ENCODE assay signal across 12 cellular contexts in the genomic region with DNA sequence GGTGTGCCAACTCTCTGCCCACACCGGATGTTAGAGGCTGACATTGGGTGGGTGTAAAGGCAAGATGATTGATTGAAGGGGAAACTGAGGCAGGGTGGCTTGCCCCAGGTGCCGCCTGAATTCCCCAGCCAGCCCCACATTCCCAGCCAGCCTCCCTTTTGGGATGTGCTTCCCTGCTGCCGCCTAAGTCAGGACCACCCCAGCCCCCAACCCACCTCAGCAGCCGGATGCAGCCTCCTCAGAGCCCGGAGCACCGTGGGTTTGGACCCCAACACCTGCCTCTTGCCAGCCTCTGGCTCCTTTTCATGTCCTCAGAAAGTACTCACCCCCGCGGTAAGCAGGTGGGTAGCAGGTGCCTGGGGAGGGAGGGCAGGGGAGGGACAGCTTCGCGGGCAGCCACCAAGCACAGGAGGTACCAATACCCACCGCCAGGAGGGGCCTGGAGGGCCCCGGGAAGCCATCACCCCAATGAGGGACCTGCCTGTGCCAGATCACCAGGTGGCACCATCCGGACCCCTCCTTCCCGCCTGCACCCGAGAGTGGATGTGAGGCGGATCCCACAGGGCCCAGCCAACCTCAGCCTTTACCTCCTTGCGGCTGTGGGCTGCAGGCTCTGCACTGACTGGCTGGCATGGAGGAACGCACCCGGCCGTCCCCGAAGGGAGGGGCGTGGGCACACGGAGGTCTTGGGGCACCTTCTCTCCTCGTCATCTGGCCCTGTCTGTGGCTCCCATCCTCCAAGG.
DNase-seq lines count a peak whose midpoint lies in the region; ATAC-seq and TF ChIP-seq lines count a peak whose summit lies in the region.
"Had no signal": no experiment of that assay in that cellular context is flagged by ENCODE, and none has a peak within 500 bp of the region (broad histone marks: within the 10 kb centered on the region; RNA-seq: fewer than 3 reads in every experiment).

No MANE protein-coding gene starts in this region.

- peak in 4 of 5 experiments; percentile 13 to 47 (median 32) for TF ChIP-seq CTCF in transverse colon (IDR thresholded peaks at IDR 0.05)

- intact Hi-C loops in activated naive CD4-positive, alpha-beta T cell treated with anti-CD3 and anti-CD28 coated beads for 36 hours (cut with micrococcal nuclease): loop anchor here (1.0 to 5.0 kb wide), 4 partner anchors 94 to 405 kb away; no protein-coding TSS in a partner anchor
- intact Hi-C loops in transverse colon (cut with DNase I; ENCODE audit: low total_unique reads): no loop called here

- 48% methylated on average over 23 of the region's 24 CpGs; no CpG with 5 or more reads in 1 of the 2 donors for WGBS in transverse colon (ENCODE audit: low coverage in 1 of 2), 2 donors

- no peaks in the 10 kb centered on the region for H3K27me3 ChIP-seq in duodenal mucosa (ENCODE audit: control insufficient read depth in 1 of 2, insufficient read depth in 2 of 2, low read length in 2 of 2)
- no peaks in the 10 kb centered on the region for H3K27me3 ChIP-seq in transverse colon

- CTCF ChIA-PET in activated naive CD4-positive, alpha-beta T cell treated with anti-CD3 and anti-CD28 coated beads, Interleukin-2, amount 10 ng/mL, durations not matched to agents 7 days and 5 days (lab: Charles Lee): interaction anchor here (0.5 to 2.0 kb wide), 4 partner anchors 92 to 1754 kb away, joined by 3 to 5 read pairs (median 4); no protein-coding TSS in a partner anchor
- CTCF ChIA-PET in activated naive CD4-positive, alpha-beta T cell treated with anti-CD3 and anti-CD28 coated beads for 36 hours (lab: Charles Lee): interaction anchor here (0.6 to 3.4 kb wide), 3 partner anchors 176 to 185 kb away, joined by 3 to 16 read pairs (median 16); no protein-coding TSS in a partner anchor

- no peak for TF ChIP-seq POLR2A in transverse colon (IDR thresholded peaks at IDR 0.05)

- no peaks in the 10 kb centered on the region for H3K36me3 ChIP-seq in duodenal mucosa (ENCODE audit: control insufficient read depth in 1 of 2, insufficient read depth in 2 of 2, low read length in 2 of 2)
- no peaks in the 10 kb centered on the region for H3K36me3 ChIP-seq in transverse colon
- H3K36me3 ChIP-seq: tibial artery had no signal

- H3K27ac ChIP-seq in duodenal mucosa (ENCODE audit: low read depth, low read length) (no peak overlapping the region), transverse colon (peak overlapping the region in 1 of 4 donors; percentile 91)
- H3K27ac ChIP-seq: GM23248, tibial artery had no signal

- no peak for TF ChIP-seq EP300 in transverse colon (IDR thresholded peaks at IDR 0.05; ENCODE audit: low read depth)

- no peaks in the 10 kb centered on the region for H3K9me3 Mint-ChIP-seq in activated naive CD4-positive, alpha-beta T cell treated with anti-CD3 and anti-CD28 coated beads, Interleukin-2, amount 10 ng/mL, durations not matched to agents 7 days and 5 days
- H3K9me3 Mint-ChIP-seq in activated naive CD4-positive, alpha-beta T cell treated with anti-CD3 and anti-CD28 coated beads for 36 hours: no peaks in the 10 kb centered on the region
- H3K9me3 Mint-ChIP-seq: activated T-helper 17 cell treated with anti-CD3 and anti-CD28 coated beads, Interleukin-2, amount 50 U/mL, for 72 hours; brain had no signal

- H3K36me3 Mint-ChIP-seq in activated naive CD4-positive, alpha-beta T cell treated with anti-CD3 and anti-CD28 coated beads, Interleukin-2, amount 10 ng/mL, durations not matched to agents 7 days and 5 days: no peaks in the 10 kb centered on the region
- no peaks in the 10 kb centered on the region for H3K36me3 Mint-ChIP-seq in activated naive CD4-positive, alpha-beta T cell treated with anti-CD3 and anti-CD28 coated beads for 36 hours (ENCODE audit: low read depth)
- H3K36me3 Mint-ChIP-seq: brain had no signal

- H3K4me3 ChIP-seq in duodenal mucosa (ENCODE audit: low read depth in 1 of 2, low read length in 2 of 2) (peak overlapping the region in 1 of 2 donors; percentile 53), transverse colon (no peak overlapping the region)
- H3K4me3 ChIP-seq: GM23248, tibial artery had no signal

- DNase-seq in activated naive CD4-positive, alpha-beta T cell treated with anti-CD3 and anti-CD28 coated beads, Interleukin-2, amount 10 ng/mL, durations not matched to agents 7 days and 5 days: peak; percentile 51
- no peak for DNase-seq in activated naive CD4-positive, alpha-beta T cell treated with anti-CD3 and anti-CD28 coated beads for 36 hours
- DNase-seq in NCI-H2107 (lab: John Stamatoyannopoulos, UW): peak; percentile 55
- DNase-seq in transverse colon: no peak
- DNase-seq in left lobe of liver (ENCODE audit: low spot score): no peak
- no peak for DNase-seq in T-helper 1 cell
- DNase-seq: GM23248 had no signal

- in situ Hi-C loops in transverse colon (cut with MboI; ENCODE audit: low pct_ligation_motif_present in 1 of 4, low pct_unique_long_range_greater_than_20kb in 1 of 4, low sequenced_read_pairs in 3 of 4): loop anchor here in 3 of 4 donors (5.0 to 25.0 kb wide), 5 partner anchors 77 to 245 kb away; partner anchors contain the start of gene INPP5A (in 1 of the 3)

- no peaks in the 10 kb centered on the region for H3K9me3 ChIP-seq in duodenal mucosa (ENCODE audit: control insufficient read depth in 1 of 2, low read length in 2 of 2)
- no peaks in the 10 kb centered on the region for H3K9me3 ChIP-seq in transverse colon
- H3K9me3 ChIP-seq: tibial artery had no signal

- peaks cover 5% of the 10 kb centered on the region for H3K4me1 Mint-ChIP-seq in activated naive CD4-positive, alpha-beta T cell treated with anti-CD3 and anti-CD28 coated beads, Interleukin-2, amount 10 ng/mL, durations not matched to agents 7 days and 5 days
- peaks cover 7% of the 10 kb centered on the region for H3K4me1 Mint-ChIP-seq in activated naive CD4-positive, alpha-beta T cell treated with anti-CD3 and anti-CD28 coated beads for 36 hours (ENCODE audit: low read depth)
- H3K4me1 Mint-ChIP-seq: activated T-helper 17 cell treated with anti-CD3 and anti-CD28 coated beads, Interleukin-2, amount 50 U/mL, for 72 hours had no signal

- peak overlapping the region; percentile 43 to 63 for H3K9ac ChIP-seq in duodenal mucosa (ENCODE audit: low read depth in 1 of 2, low read length in 2 of 2)
- H3K9ac ChIP-seq: GM23248 had no signal

- H3K4me1 ChIP-seq in duodenal mucosa (ENCODE audit: control insufficient read depth in 1 of 2, insufficient read depth in 2 of 2, low read length in 2 of 2): peaks cover 77 to 92% of the 10 kb centered on the region in 2 donors
- H3K4me1 ChIP-seq in transverse colon: peaks cover 35 to 87% (median 75%) of the 10 kb centered on the region in 4 donors

- H3K27me3 Mint-ChIP-seq in activated naive CD4-positive, alpha-beta T cell treated with anti-CD3 and anti-CD28 coated beads, Interleukin-2, amount 10 ng/mL, durations not matched to agents 7 days and 5 days: peaks cover 22% of the 10 kb centered on the region
- H3K27me3 Mint-ChIP-seq in activated naive CD4-positive, alpha-beta T cell treated with anti-CD3 and anti-CD28 coated beads for 36 hours (ENCODE audit: low read depth): no peaks in the 10 kb centered on the region
- H3K27me3 Mint-ChIP-seq: activated T-helper 17 cell treated with anti-CD3 and anti-CD28 coated beads, Interleukin-2, amount 50 U/mL, for 72 hours had no signal

- ATAC-seq in left lobe of liver (no peak), HG03520 (IDR thresholded peaks at IDR 0.05; ENCODE audit: unreplicated experiment) (no peak)

- no peak overlapping the region for H3K27ac Mint-ChIP-seq in activated naive CD4-positive, alpha-beta T cell treated with anti-CD3 and anti-CD28 coated beads, Interleukin-2, amount 10 ng/mL, durations not matched to agents 7 days and 5 days
- H3K27ac Mint-ChIP-seq in activated naive CD4-positive, alpha-beta T cell treated with anti-CD3 and anti-CD28 coated beads for 36 hours: no peak overlapping the region
- H3K27ac Mint-ChIP-seq: activated T-helper 17 cell treated with anti-CD3 and anti-CD28 coated beads, Interleukin-2, amount 50 U/mL, for 72 hours; brain had no signal

- H3K4me3 Mint-ChIP-seq in activated naive CD4-positive, alpha-beta T cell treated with anti-CD3 and anti-CD28 coated beads, Interleukin-2, amount 10 ng/mL, durations not matched to agents 7 days and 5 days: no peak overlapping the region
- no peak overlapping the region for H3K4me3 Mint-ChIP-seq in activated naive CD4-positive, alpha-beta T cell treated with anti-CD3 and anti-CD28 coated beads for 36 hours
- H3K4me3 Mint-ChIP-seq: activated T-helper 17 cell treated with anti-CD3 and anti-CD28 coated beads, Interleukin-2, amount 50 U/mL, for 72 hours; brain had no signal

Comparison
In these comparisons a context has a peak if more than half of its experiments do, and no peak if none do; other contexts are left out.
1. DNase-seq: peak in activated naive CD4-positive, alpha-beta T cell treated with anti-CD3 and anti-CD28 coated beads, Interleukin-2, amount 10 ng/mL, durations not matched to agents 7 days and 5 days (single experiment) and NCI-H2107 (single experiment); none in activated naive CD4-positive, alpha-beta T cell treated with anti-CD3 and anti-CD28 coated beads for 36 hours (single experiment), transverse colon (single experiment), left lobe of liver (single experiment) and T-helper 1 cell (0 of 5).